In genomic region chr19:54107876-54108490, GRCh38 we compare ENCODE assay signal across 1 cellular context.
TF ChIP-seq lines count a peak whose summit lies in the region.

No MANE protein-coding gene starts in this region.

TF ChIP-seq in HepG2, 621 proteins besides CTCF, POLR2A, EP300 and RAD21:
- TF ChIP-seq AGO2 (optimal IDR thresholded peaks at IDR 0.05; ENCODE audit: low read depth, low read length) (peak; percentile 73), RBFOX2 (IDR thresholded peaks at IDR 0.05; ENCODE audit: low read depth, low read length) (peak; percentile 52; the same call in 1 of the 2 replicates), ZSCAN9 (CRISPR knock-in tag; IDR thresholded peaks at IDR 0.05; ENCODE audit: borderline replicate concordance) (no peak)
TF ChIP-seq in HepG2: peak in this region for 2.
